In the genomic region with DNA sequence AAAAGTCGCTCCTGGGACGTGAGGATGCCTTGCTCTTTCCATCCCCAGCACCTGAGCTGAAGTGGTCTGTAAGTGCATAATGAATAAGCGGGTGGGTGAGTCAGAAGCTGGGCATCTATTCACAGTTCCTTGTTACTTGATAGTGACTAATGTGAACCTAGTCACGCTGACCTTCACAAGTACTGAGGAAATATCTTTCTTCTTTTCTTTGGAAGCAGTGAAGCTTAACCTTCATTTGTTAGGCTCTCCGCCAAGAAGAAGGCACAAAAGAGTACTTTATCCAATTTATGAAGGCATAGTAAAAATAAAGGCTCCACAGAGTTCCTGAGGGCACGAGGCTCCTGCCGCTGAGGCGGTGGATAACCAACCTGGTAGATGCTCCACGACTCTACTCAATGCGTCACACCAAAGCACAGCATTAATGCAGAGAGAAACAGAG, we compare ENCODE assay signal across 9 cellular contexts.
DNase-seq lines count a peak whose midpoint lies in the region; ATAC-seq lines count a peak whose summit lies in the region.
"Had no signal": no experiment of that assay in that cellular context is flagged by ENCODE, and none has a peak within 500 bp of the region (broad histone marks: within the 10 kb centered on the region; RNA-seq: fewer than 3 reads in every experiment).

No MANE protein-coding gene starts in this region.

- no peak for ATAC-seq in left lobe of liver
- ATAC-seq in GM18909 (IDR thresholded peaks at IDR 0.05; ENCODE audit: poor library complexity, unreplicated experiment) = no peak

- 76 to 94% methylated on average over 5 to 9 of the region's 10 CpGs for WGBS in mesodermal cell (ENCODE audit: insufficient coverage in 2 of 2), 2 experiments

- no peak overlapping the region for H3K4me3 ChIP-seq in mesodermal cell (ENCODE audit: extremely low read depth, insufficient read depth, low read length, poor library complexity, severe bottlenecking)

- H3K36me3 ChIP-seq in mesodermal cell (ENCODE audit: control insufficient read depth, insufficient read depth, low read length) = no peaks in the 10 kb centered on the region

- H3K27ac ChIP-seq in mesodermal cell (ENCODE audit: low read depth, low read length, severe bottlenecking) = peak overlapping the region; percentile 60

- peaks cover 4% of the 10 kb centered on the region for H3K9me3 ChIP-seq in mesodermal cell (ENCODE audit: control insufficient read depth, low read length)

- DNase-seq in DMS53 (lab: John Stamatoyannopoulos, UW) (peak; percentile 98), NCI-H1105 treated with DMSO at 0.1 percent for 48 hours (lab: John Stamatoyannopoulos, UW) (peak; percentile 80), brain pericyte (ENCODE audit: low read depth, low spot score) (peak; percentile 34), left lobe of liver (ENCODE audit: low spot score) (no peak), NCI-H1694 (lab: John Stamatoyannopoulos, UW) (no peak), NCI-H146 (lab: John Stamatoyannopoulos, UW) (no peak)
- DNase-seq: activated B cell treated with CpG ODN at 0.5 μM for 24 hours had no signal

- H3K4me1 ChIP-seq in mesodermal cell (ENCODE audit: control insufficient read depth, insufficient read depth, low read length, poor library complexity, severe bottlenecking) = peaks cover 6% of the 10 kb centered on the region

Comparison
In these comparisons a context has a peak if more than half of its experiments do, and no peak if none do; other contexts are left out.
1. DNase-seq: peak in DMS53 (single experiment), NCI-H1105 treated with DMSO at 0.1 percent for 48 hours (single experiment) and brain pericyte (single experiment); none in left lobe of liver (single experiment), NCI-H1694 (single experiment) and NCI-H146 (single experiment).